8 cellular contexts compared by ENCODE assay signal in the genomic region with DNA sequence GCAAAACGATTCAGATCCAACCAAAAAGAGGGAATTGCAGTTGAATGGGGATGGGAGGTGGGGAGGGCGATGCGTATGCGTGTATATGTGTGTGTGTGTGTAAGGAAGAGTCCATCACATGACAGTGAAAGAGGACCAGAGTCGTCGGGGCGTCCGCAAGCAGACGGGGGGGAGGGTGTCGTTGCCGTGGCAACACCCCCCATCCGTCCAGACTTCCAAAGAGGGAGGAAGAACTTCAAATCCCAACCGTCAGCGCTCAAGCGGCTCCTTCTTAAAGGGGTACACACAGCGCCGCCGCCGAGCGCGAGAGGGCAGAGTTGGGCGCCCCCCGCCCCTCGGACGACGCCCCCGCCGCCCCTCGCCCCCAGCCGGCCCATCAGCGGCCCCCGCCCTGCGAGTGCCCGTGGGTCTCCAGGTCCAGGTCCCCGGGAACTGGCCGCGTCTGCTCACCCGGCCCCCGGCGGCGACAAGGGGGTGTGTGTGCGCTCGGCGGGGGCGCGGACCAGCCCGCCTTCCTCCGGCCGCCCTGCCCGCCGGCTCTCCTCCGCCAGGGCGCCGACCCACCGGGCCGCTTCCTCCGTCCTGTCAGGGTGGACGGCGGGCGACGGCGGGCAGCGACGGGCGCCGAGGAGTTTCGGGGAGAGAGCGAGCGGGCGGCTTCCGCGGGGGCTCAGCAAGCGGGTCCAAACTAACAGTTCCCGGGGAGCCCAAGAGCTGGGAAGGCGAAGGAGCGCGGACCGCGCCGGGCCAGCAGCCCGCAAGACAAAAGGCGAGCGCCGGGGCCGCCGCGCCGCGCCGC. TPM values are rescaled to one million over a fixed set of nuclear protein-coding genes. Genes with fewer than 3 reads are reported as not detected.
DNase-seq lines count a peak whose midpoint lies in the region; ATAC-seq and TF ChIP-seq lines count a peak whose summit lies in the region.

No MANE protein-coding gene starts in this region.

- H3K27me3 ChIP-seq in DOHH2 (ENCODE audit: control insufficient read depth, low read length): no peaks in the 10 kb centered on the region
- peaks cover 30% of the 10 kb centered on the region for H3K27me3 ChIP-seq in GM23338 (ENCODE audit: insufficient read depth)
- no peaks in the 10 kb centered on the region for H3K27me3 ChIP-seq in neural cell (ENCODE audit: insufficient read depth, low read depth, low read length)
- no peaks in the 10 kb centered on the region for H3K27me3 ChIP-seq in tibial artery

- TF ChIP-seq CTCF in DOHH2 (IDR thresholded peaks at IDR 0.05; ENCODE audit: low read depth, low read length, poor library complexity, severe bottlenecking) (no peak), GM23338 (conservative IDR thresholded peaks at IDR 0.05; ENCODE audit: low read depth in 2 of 2) (no peak), neural cell (IDR thresholded peaks at IDR 0.05; ENCODE audit: poor library complexity, severe bottlenecking) (no peak), tibial artery (IDR thresholded peaks at IDR 0.05) (no peak)

- peak overlapping the region; percentile 78 for H3K4me3 ChIP-seq in DOHH2 (ENCODE audit: low read length)
- H3K4me3 ChIP-seq in GM23338: peak overlapping the region; percentile 96
- peak overlapping the region; percentile 86 for H3K4me3 ChIP-seq in neural cell (ENCODE audit: low read length)
- peak overlapping the region; percentile 91 to 97 for H3K4me3 ChIP-seq in tibial artery

- H3K4me1 ChIP-seq in DOHH2 (ENCODE audit: control insufficient read depth, low read length): peaks cover 36% of the 10 kb centered on the region
- H3K4me1 ChIP-seq in GM23338 (ENCODE audit: insufficient read depth): peaks cover 12% of the 10 kb centered on the region
- peaks cover 0 to 11% (median 11%) of the 10 kb centered on the region in 4 donors for H3K4me1 ChIP-seq in tibial artery

- H3K9ac ChIP-seq in neural cell (ENCODE audit: low read length): peak overlapping the region; percentile 88

- peak; percentile 47 for ATAC-seq in GM23338

- H2AFZ ChIP-seq in GM23338 (peak overlapping the region; percentile 80), neural cell (ENCODE audit: low read depth, low read length) (peak overlapping the region; percentile 42)

- H3K9me2 ChIP-seq in DOHH2 (replicated peaks; ENCODE audit: control insufficient read depth, low read length) (no peaks in the 10 kb centered on the region), GM23338 (ENCODE audit: insufficient read depth) (no peaks in the 10 kb centered on the region), neural cell (ENCODE audit: insufficient read depth, low read length) (no peaks in the 10 kb centered on the region)

- peaks cover 56% of the 10 kb centered on the region for H3K79me2 ChIP-seq in DOHH2 (ENCODE audit: control insufficient read depth, low read length)
- peaks cover 47% of the 10 kb centered on the region for H3K79me2 ChIP-seq in GM23338 (replicated peaks; ENCODE audit: insufficient read depth)
- H3K79me2 ChIP-seq in neural cell (replicated peaks; ENCODE audit: insufficient read depth, low read length): peaks cover 48% of the 10 kb centered on the region

- H4K20me1 ChIP-seq in DOHH2 (ENCODE audit: control insufficient read depth, insufficient read depth, low read depth, low read length) (peaks cover 19% of the 10 kb centered on the region), GM23338 (replicated peaks; ENCODE audit: insufficient read depth) (peaks cover 33% of the 10 kb centered on the region), neural cell (ENCODE audit: insufficient read depth) (peaks cover 5% of the 10 kb centered on the region)

- H3K4me1 Mint-ChIP-seq in GM23338: peaks cover 14% of the 10 kb centered on the region
- H3K4me1 Mint-ChIP-seq in activated naive CD4-positive, alpha-beta T cell treated with anti-CD3 and anti-CD28 coated beads for 36 hours (ENCODE audit: low read depth): peaks cover 14% of the 10 kb centered on the region

- H3K4me2 ChIP-seq in DOHH2 (ENCODE audit: low read length) (peak overlapping the region; percentile 97), GM23338 (peak overlapping the region; percentile 99), neural cell (ENCODE audit: low read length) (peak overlapping the region; percentile 62)

- peaks cover 17% of the 10 kb centered on the region for H3K27me3 Mint-ChIP-seq in GM23338 (ENCODE audit: insufficient read depth, low read depth, poor library complexity)
- peaks cover 16% of the 10 kb centered on the region for H3K27me3 Mint-ChIP-seq in activated naive CD4-positive, alpha-beta T cell treated with anti-CD3 and anti-CD28 coated beads for 36 hours (ENCODE audit: low read depth)

- CTCF ChIA-PET in activated naive CD4-positive, alpha-beta T cell treated with anti-CD3 and anti-CD28 coated beads for 36 hours (lab: Charles Lee): interaction anchor here (1.2 to 1.6 kb wide), 2 partner anchors 204 to 212 kb away, joined by 3 to 5 read pairs; no protein-coding TSS in a partner anchor

- TF ChIP-seq EP300 in neural cell (conservative IDR thresholded peaks at IDR 0.05; ENCODE audit: poor library complexity, severe bottlenecking): no peak

- H3K9me3 ChIP-seq in DOHH2 (ENCODE audit: control insufficient read depth, insufficient read depth, low read length): no peaks in the 10 kb centered on the region
- H3K9me3 ChIP-seq in neural cell (ENCODE audit: low read length): no peaks in the 10 kb centered on the region
- H3K9me3 ChIP-seq in tibial artery: no peaks in the 10 kb centered on the region

- H3K4me3 Mint-ChIP-seq in GM23338: peak overlapping the region; percentile 90
- H3K4me3 Mint-ChIP-seq in activated naive CD4-positive, alpha-beta T cell treated with anti-CD3 and anti-CD28 coated beads for 36 hours: peak overlapping the region; percentile 98

- no peak overlapping the region; the same call in 1 of the 2 replicates for H3K27ac Mint-ChIP-seq in GM23338
- peak overlapping the region; percentile 79 for H3K27ac Mint-ChIP-seq in activated naive CD4-positive, alpha-beta T cell treated with anti-CD3 and anti-CD28 coated beads for 36 hours

- intact Hi-C loops in activated naive CD4-positive, alpha-beta T cell treated with anti-CD3 and anti-CD28 coated beads for 36 hours (cut with micrococcal nuclease): loop anchor here (5.0 kb wide), 1 partner anchor 1794 kb away; a partner anchor contains a TSS
- intact Hi-C loops in tibial artery (cut with DNase I; ENCODE audit: low total_unique reads): loop anchor here (5.0 kb wide), 1 partner anchor 209 kb away; a partner anchor contains a TSS

- DNase-seq in GM23338 (ENCODE audit: low spot score) (peak; percentile 91), Kasumi-1 (lab: John Stamatoyannopoulos, UW) (peak; percentile 81 to 89), RPMI8226 (peak; percentile 68), foreskin melanocyte (peak; percentile 86), tibial artery (peak; percentile 64 to 81)
- peak; percentile 48 for DNase-seq in activated naive CD4-positive, alpha-beta T cell treated with anti-CD3 and anti-CD28 coated beads for 36 hours

- TF ChIP-seq RAD21 in neural cell (conservative IDR thresholded peaks at IDR 0.05): no peak

- H3K9me3 Mint-ChIP-seq in GM23338: no peaks in the 10 kb centered on the region
- H3K9me3 Mint-ChIP-seq in activated naive CD4-positive, alpha-beta T cell treated with anti-CD3 and anti-CD28 coated beads for 36 hours: no peaks in the 10 kb centered on the region

- H3K27ac ChIP-seq in DOHH2 (ENCODE audit: low read depth, low read length): peak overlapping the region; percentile 81
- peak overlapping the region; percentile 84; the same call in 1 of the 2 replicates for H3K27ac ChIP-seq in GM23338 (ENCODE audit: low read depth)
- peak overlapping the region; percentile 88 for H3K27ac ChIP-seq in neural cell (ENCODE audit: low read length)
- H3K27ac ChIP-seq in tibial artery: peak overlapping the region; percentile 91 to 97

- no peaks in the 10 kb centered on the region for H3K36me3 Mint-ChIP-seq in GM23338 (ENCODE audit: low read depth)
- peaks cover 2% of the 10 kb centered on the region for H3K36me3 Mint-ChIP-seq in activated naive CD4-positive, alpha-beta T cell treated with anti-CD3 and anti-CD28 coated beads for 36 hours (ENCODE audit: low read depth)

- H3K36me3 ChIP-seq in DOHH2 (ENCODE audit: control insufficient read depth, low read length): peaks cover 15% of the 10 kb centered on the region
- H3K36me3 ChIP-seq in GM23338 (ENCODE audit: insufficient read depth): no peaks in the 10 kb centered on the region
- no peaks in the 10 kb centered on the region for H3K36me3 ChIP-seq in neural cell (ENCODE audit: insufficient read depth, low read length)
- H3K36me3 ChIP-seq in tibial artery: no peaks in the 10 kb centered on the region

- no peaks in the 10 kb centered on the region for H3F3A ChIP-seq in DOHH2 (ENCODE audit: control insufficient read depth, insufficient read depth)
- no peaks in the 10 kb centered on the region for H3F3A ChIP-seq in GM23338 (replicated peaks; ENCODE audit: low read depth)
- H3F3A ChIP-seq in neural cell (ENCODE audit: insufficient read depth, low read length, poor library complexity, severe bottlenecking): no peaks in the 10 kb centered on the region

TF ChIP-seq in GM23338, 12 proteins besides CTCF, POLR2A, EP300 and RAD21 (continues in another document):
- no peak for TF ChIP-seq EZH2 (IDR thresholded peaks at IDR 0.05; ENCODE audit: low read depth, unreplicated experiment)
- no peak for TF ChIP-seq NANOG (IDR thresholded peaks at IDR 0.05; ENCODE audit: borderline replicate concordance)

RNA-seq across cellular contexts. Expression of a gene that starts 0.7 kb away (rescaled TPM):
- total RNA-seq in GM23338 (2014; rRNA removed; shearing (Covaris generic)): 24.2 and 28.7 TPM in 2 replicates
- polyA plus RNA-seq in GM23338 (2016; fragmentation: Nextera tagmentation; extraction: Ambion mirVana) (18.0 and 21.0 TPM in 2 replicates), neural cell (32.0 and 49.0 TPM in 2 replicates)
- 1 to 10 TPM; 8.6 to 9.4 TPM for total RNA-seq in activated naive CD4-positive, alpha-beta T cell treated with anti-CD3 and anti-CD28 coated beads for 36 hours
- 131 and 154 TPM in 2 replicates for polyA minus RNA-seq in neural cell

Comparison
In these comparisons a context has a peak if more than half of its experiments do, and no peak if none do; other contexts are left out.
1. Peak in every context shown above with its lines: DNase-seq, ATAC-seq, H3K4me3 ChIP-seq and H3K27ac ChIP-seq.